ENCODE assay signal across 8 cellular contexts in genomic region chr2:233061591-233062446, GRCh38. TPM values are rescaled to one million over a fixed set of nuclear protein-coding genes. Genes with fewer than 3 reads are reported as not detected.
A peak's percentile ranks its signal among the peaks of the same experiment; 100 is the strongest.
DNase-seq lines count a peak whose midpoint lies in the region; ATAC-seq and TF ChIP-seq lines count a peak whose summit lies in the region.

No MANE protein-coding gene starts in this region.

- H3K4me3 ChIP-seq in DND-41 (ENCODE audit: low read depth in 1 of 2, low read length in 2 of 2), result peak overlapping the region in 1 of 2 experiments; percentile 65; a peak in 2 of 4 replicates
- no peak overlapping the region for H3K4me3 ChIP-seq in mesodermal cell (ENCODE audit: extremely low read depth, insufficient read depth, low read length, poor library complexity, severe bottlenecking)

- H3K27ac ChIP-seq in DND-41 (ENCODE audit: low read length) (peak overlapping the region; percentile 85), caudate nucleus (ENCODE audit: low read depth, low read length) (peak overlapping the region; percentile 68), mesodermal cell (ENCODE audit: low read depth, low read length, severe bottlenecking) (peak overlapping the region; percentile 5)

- H2AFZ ChIP-seq in DND-41 (ENCODE audit: low read depth, low read length), result no peak overlapping the region

- H3K4me1 ChIP-seq in DND-41 (ENCODE audit: insufficient read depth, low read length) (peaks cover 42% of the 10 kb centered on the region), mesodermal cell (ENCODE audit: control insufficient read depth, insufficient read depth, low read length, poor library complexity, severe bottlenecking) (peaks cover 10% of the 10 kb centered on the region)

- WGBS in mesodermal cell (ENCODE audit: insufficient coverage in 2 of 2), 2 experiments, result 71 to 72% methylated on average over 10 of the region's 12 CpGs

- peaks cover 13% of the 10 kb centered on the region; the same call in 1 of the 2 replicates for H4K20me1 ChIP-seq in DND-41 (ENCODE audit: insufficient read depth, low read length)

- H3K36me3 ChIP-seq in DND-41 (ENCODE audit: insufficient read depth, low read length), result peaks cover 19% of the 10 kb centered on the region
- H3K36me3 ChIP-seq in mesodermal cell (ENCODE audit: control insufficient read depth, insufficient read depth, low read length), result no peaks in the 10 kb centered on the region

- no peaks in the 10 kb centered on the region for H3K9me3 ChIP-seq in DND-41 (ENCODE audit: insufficient read depth, low read length, severe bottlenecking)
- H3K9me3 ChIP-seq in mesodermal cell (ENCODE audit: control insufficient read depth, low read length), result no peaks in the 10 kb centered on the region

- no peak for DNase-seq in DND-41
- DNase-seq in NOMO-1 treated with DMSO at 0.1 percent for 48 hours (lab: John Stamatoyannopoulos, UW; ENCODE audit: unreplicated experiment), result peak; percentile 27
- DNase-seq in caudate nucleus (lab: John Stamatoyannopoulos, UW), result peak in 1 of 61 donors; percentile 37
- DNase-seq in SW 1271 (lab: John Stamatoyannopoulos, UW), result no peak
- no peak for DNase-seq in glomerular visceral epithelial cell (ENCODE audit: extremely low spot score)

- ATAC-seq in DND-41 (ENCODE audit: insufficient read depth, low read depth), result no peak
- ATAC-seq in GM21381 (IDR thresholded peaks at IDR 0.05; ENCODE audit: unreplicated experiment), result peak; percentile 22
- no peak for ATAC-seq in HG03097 (IDR thresholded peaks at IDR 0.05; ENCODE audit: low FRiP score, unreplicated experiment)

- peak overlapping the region; percentile 77 for H3K4me2 ChIP-seq in DND-41 (ENCODE audit: insufficient read depth, low read length)

- no peak for TF ChIP-seq CTCF in DND-41 (IDR thresholded peaks at IDR 0.05; ENCODE audit: borderline replicate concordance, extremely low read depth, low read length, poor library complexity, severe bottlenecking)

- peak overlapping the region; percentile 76 for H3K9ac ChIP-seq in DND-41 (ENCODE audit: low read depth, low read length)

- no peaks in the 10 kb centered on the region for H3K27me3 ChIP-seq in DND-41 (ENCODE audit: insufficient read depth, low read length, poor library complexity)

- peaks cover 50% of the 10 kb centered on the region for H3K79me2 ChIP-seq in DND-41 (ENCODE audit: insufficient read depth, low read length)

RNA-seq across cellular contexts. Expression of gene INPP5D, which starts 1.7 kb away (rescaled TPM):
- polyA plus RNA-seq in mesodermal cell (2013, experiment 1 of 2), result 7.5 TPM
- 9.7 TPM for polyA plus RNA-seq in mesodermal cell (2013, experiment 2 of 2)

RNA-seq across cellular contexts. Expression of gene NEU2, which starts 29.3 kb away (rescaled TPM):
- polyA plus RNA-seq in mesodermal cell (2013, experiment 1 of 2), result not detected
- not detected for polyA plus RNA-seq in mesodermal cell (2013, experiment 2 of 2)

RNA-seq across cellular contexts. Expression of gene NGEF, which starts 48.8 kb away (rescaled TPM):
- 2.5 TPM for polyA plus RNA-seq in mesodermal cell (2013, experiment 1 of 2)
- polyA plus RNA-seq in mesodermal cell (2013, experiment 2 of 2), result 0.81 TPM

Comparison
In these comparisons a context has a peak if more than half of its experiments do, and no peak if none do; other contexts are left out.
1. H3K27ac ChIP-seq: peak in every context shown above with its lines; median percentile 85 in DND-41; 68 in caudate nucleus; 5 in mesodermal cell.